Comparison of ENCODE assay signal across 12 cellular contexts in genomic region chr4:94126669-94127068, GRCh38.
DNase-seq lines count a peak whose midpoint lies in the region; ATAC-seq and TF ChIP-seq lines count a peak whose summit lies in the region.
"Had no signal": no experiment of that assay in that cellular context is flagged by ENCODE, and none has a peak within 500 bp of the region (broad histone marks: within the 10 kb centered on the region; RNA-seq: fewer than 3 reads in every experiment).

No MANE protein-coding gene starts in this region.

- no peak overlapping the region for H3K27ac ChIP-seq in heart right ventricle
- H3K27ac ChIP-seq: parathyroid adenoma, Peyer's patch had no signal

- no peaks in the 10 kb centered on the region for H3K36me3 ChIP-seq in heart right ventricle
- H3K36me3 ChIP-seq: MG63, Peyer's patch had no signal

- no peaks in the 10 kb centered on the region for H3K4me1 ChIP-seq in heart right ventricle
- H3K4me1 ChIP-seq: parathyroid adenoma, Peyer's patch had no signal

- intact Hi-C loops in heart right ventricle (cut with DNase I) = loop anchor here in 9 of 10 donors (5.0 to 10.0 kb wide), 3 partner anchors 232 to 334 kb away; no protein-coding TSS in a partner anchor

- peaks cover 0 to 6% (median 0%) of the 10 kb centered on the region in 7 donors for H3K27me3 ChIP-seq in heart right ventricle
- H3K27me3 ChIP-seq: Peyer's patch had no signal

- WGBS in heart right ventricle, 2 donors = 48% methylated on average over 4 of the region's 4 CpGs

- ATAC-seq in heart right ventricle (no peak), HG02870 (IDR thresholded peaks at IDR 0.05; ENCODE audit: unreplicated experiment) (no peak)

- DNase-seq in SIG-M5 treated with dmso at 0.1 percent for 504 hours (lab: John Stamatoyannopoulos, UW; ENCODE audit: unreplicated experiment) (peak; percentile 12), SIG-M5 (lab: John Stamatoyannopoulos, UW) (no peak), OCI-M1 (lab: John Stamatoyannopoulos, UW) (peak; percentile 59), epithelial cell of esophagus (ENCODE audit: low read depth) (peak; percentile 18), heart right ventricle (no peak), nucleus accumbens (lab: John Stamatoyannopoulos, UW) (no peak), dermis blood vessel endothelial cell (no peak)
- DNase-seq: activated naive CD4-positive, alpha-beta T cell; MG63; Peyer's patch had no signal

- no peak overlapping the region for H3K4me3 ChIP-seq in epithelial cell of esophagus (ENCODE audit: low read length)
- no peak overlapping the region for H3K4me3 ChIP-seq in heart right ventricle
- H3K4me3 ChIP-seq: MG63, Peyer's patch had no signal

- TF ChIP-seq CTCF in epithelial cell of esophagus (IDR thresholded peaks at IDR 0.05; ENCODE audit: insufficient read depth, low read depth, low read length, missing control alignments) (peak; percentile 34), heart right ventricle (IDR thresholded peaks at IDR 0.05) (no peak)

- H3K9me3 ChIP-seq in heart right ventricle = no peaks in the 10 kb centered on the region
- H3K9me3 ChIP-seq: MG63, Peyer's patch had no signal

Comparison
In these comparisons a context has a peak if more than half of its experiments do, and no peak if none do; other contexts are left out.
1. DNase-seq: peak in SIG-M5 treated with dmso at 0.1 percent for 504 hours (single experiment), OCI-M1 (single experiment) and epithelial cell of esophagus (single experiment); none in SIG-M5 (single experiment), heart right ventricle (0 of 2), nucleus accumbens (0 of 56) and dermis blood vessel endothelial cell (single experiment).